In the genomic region with DNA sequence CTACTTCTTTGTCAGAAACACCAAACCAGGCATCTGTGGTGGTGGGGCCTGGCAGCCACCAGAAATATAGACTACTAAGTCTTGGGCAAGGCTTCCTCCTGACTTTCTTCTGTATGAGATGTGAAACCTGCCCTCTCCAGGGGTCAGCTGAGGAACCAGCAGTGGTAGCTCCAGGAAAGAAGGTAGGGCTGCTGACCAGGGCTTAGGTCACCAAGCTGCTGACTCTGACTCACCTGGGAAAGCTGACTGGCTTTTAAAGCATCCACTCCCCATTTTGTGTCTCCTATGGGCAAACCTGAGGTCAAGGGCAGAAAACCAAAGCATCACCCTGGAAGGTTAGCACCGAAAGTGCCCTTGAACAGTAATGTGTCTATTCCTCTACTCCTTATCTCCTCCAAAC, we compare ENCODE assay signal across 26 cellular contexts. TPM values are rescaled to one million over a fixed set of nuclear protein-coding genes. Genes with fewer than 3 reads are reported as not detected.
A peak's percentile ranks its signal among the peaks of the same experiment; 100 is the strongest.
DNase-seq lines count a peak whose midpoint lies in the region; ATAC-seq and TF ChIP-seq lines count a peak whose summit lies in the region.
"Had no signal": no experiment of that assay in that cellular context is flagged by ENCODE, and none has a peak within 500 bp of the region (broad histone marks: within the 10 kb centered on the region; RNA-seq: fewer than 3 reads in every experiment).

No MANE protein-coding gene starts in this region.

- in situ Hi-C loops in Caki2 (cut with HindIII; ENCODE audit: low pct_unique_long_range_greater_than_20kb, low sequenced_read_pairs) = no loop called here

- no peaks in the 10 kb centered on the region for H3K36me3 ChIP-seq in esophagus (ENCODE audit: control insufficient read depth in 2 of 2, insufficient read depth in 2 of 2, low read length in 1 of 2)
- no peaks in the 10 kb centered on the region for H3K36me3 ChIP-seq in mucosa of descending colon (ENCODE audit: low read depth)
- no peaks in the 10 kb centered on the region for H3K36me3 ChIP-seq in upper lobe of right lung
- H3K36me3 ChIP-seq: left ventricle myocardium inferior had no signal

- H3K4me1 ChIP-seq in esophagus (ENCODE audit: control insufficient read depth in 2 of 2, insufficient read depth in 2 of 2, low read length in 1 of 2) = peaks cover 7 to 13% of the 10 kb centered on the region in 2 donors
- H3K4me1 ChIP-seq in mucosa of descending colon (ENCODE audit: low read depth) = no peaks in the 10 kb centered on the region
- H3K4me1 ChIP-seq in upper lobe of right lung = no peaks in the 10 kb centered on the region

- DNase-seq in Caki2 (ENCODE audit: low read depth) = peak; percentile 27
- DNase-seq in M059J (ENCODE audit: low read depth) = peak; percentile 61
- DNase-seq in mucosa of descending colon = no peak
- no peak for DNase-seq in NCI-H69 (lab: John Stamatoyannopoulos, UW)
- no peak for DNase-seq in upper lobe of right lung
- DNase-seq in amniotic stem cell (lab: John Stamatoyannopoulos, UW) = no peak
- DNase-seq: activated CD4-positive, CD25-positive, alpha-beta regulatory T cell treated with anti-CD3 and anti-CD28 coated beads, Interleukin-2, amount 50 U/mL, for 72 hours; activated naive CD4-positive, alpha-beta T cell treated with Interleukin-2 at 50 U/mL for 16 hours; activated T-cell treated with anti-CD3 and anti-CD28 coated beads, Interleukin-2, amount 50 U/mL, for 48 hours; anterior cingulate cortex; DMS 273 treated with DMSO at 0.1 percent for 48 hours; H9; left ventricle myocardium inferior; NCI-H1092 treated with DMSO at 0.1 percent for 48 hours; NCI-H2029; NCI-H226; NCI-H774; SHP77 treated with DMSO at 0.1 percent for 48 hours; stimulated activated CD4-positive, alpha-beta T cell treated with anti-CD3 and anti-CD28 coated beads, Interleukin-15, amount 100 ng/mL, for 24 hours had no signal

- intact Hi-C loops in mucosa of descending colon (cut with DNase I, micrococcal nuclease) (no loop called here), upper lobe of right lung (cut with DNase I) (no loop called here)

- H3K27me3 ChIP-seq in esophagus (ENCODE audit: control insufficient read depth in 1 of 2, insufficient read depth in 2 of 2, low read length in 2 of 2) (no peaks in the 10 kb centered on the region), upper lobe of right lung (no peaks in the 10 kb centered on the region)

- no peaks in the 10 kb centered on the region for H3K9me3 ChIP-seq in esophagus (ENCODE audit: control insufficient read depth in 2 of 2, insufficient read depth in 1 of 2, low read depth in 1 of 2, low read length in 1 of 2)
- no peaks in the 10 kb centered on the region for H3K9me3 ChIP-seq in mucosa of descending colon
- no peaks in the 10 kb centered on the region for H3K9me3 ChIP-seq in upper lobe of right lung

- H3K4me3 ChIP-seq in esophagus (ENCODE audit: low read depth in 1 of 2, low read length in 2 of 2) (no peak overlapping the region), mucosa of descending colon (no peak overlapping the region), upper lobe of right lung (no peak overlapping the region)
- H3K4me3 ChIP-seq: left ventricle myocardium inferior had no signal

- ATAC-seq in mucosa of descending colon (peak; percentile 67), upper lobe of right lung (no peak), GM21526 (IDR thresholded peaks at IDR 0.05; ENCODE audit: low FRiP score, unreplicated experiment) (no peak)
- ATAC-seq: sciatic nerve had no signal

- H3K27ac ChIP-seq in esophagus (ENCODE audit: low read depth in 2 of 2, low read length in 1 of 2) = peak overlapping the region; percentile 90 to 93
- H3K27ac ChIP-seq in upper lobe of right lung = no peak overlapping the region
- H3K27ac ChIP-seq: C4-2B, left ventricle myocardium inferior had no signal

- TF ChIP-seq CTCF in mucosa of descending colon (IDR thresholded peaks at IDR 0.05) (no peak), upper lobe of right lung (IDR thresholded peaks at IDR 0.05) (no peak)

- 81 to 91% methylated on average over 1 of the region's 1 CpG for WGBS in esophagus, 2 donors

RNA-seq across cellular contexts. Expression of gene SH3TC2, which starts 10.4 kb away (rescaled TPM):
- total RNA-seq in Caki2 (2014; rRNA removed; shearing (Covaris generic); ENCODE audit: low replicate concordance) = 2.4 and 5.1 TPM in 2 replicates
- 2.4 and 7.2 TPM in 2 replicates for total RNA-seq in M059J (2014; rRNA removed; shearing (Covaris generic))
- polyA plus RNA-seq in esophagus = 1 to 10 TPM; 1.4 to 5.1 TPM
- 1 to 10 TPM; 1.3 to 3.9 (median 2.2) TPM for total RNA-seq in mucosa of descending colon
- total RNA-seq in upper lobe of right lung = 1.4 TPM
- total RNA-seq: activated CD8-positive, alpha-beta memory T cell treated with anti-CD3 and anti-CD28 coated beads for 36 hours; G401; H9 had no signal
- polyA plus RNA-seq: neural cell had no signal

Comparison
In these comparisons a context has a peak if more than half of its experiments do, and no peak if none do; other contexts are left out.
1. DNase-seq: peak in Caki2 (single experiment) and M059J (single experiment); none in mucosa of descending colon (0 of 3), NCI-H69 (single experiment), upper lobe of right lung (single experiment) and amniotic stem cell (single experiment).